In genomic region chr1:41355761-41356160, GRCh38 we compare ENCODE assay signal across 19 cellular contexts. TPM values are rescaled to one million over a fixed set of nuclear protein-coding genes. Genes with fewer than 3 reads are reported as not detected.
"Had no signal": no experiment of that assay in that cellular context is flagged by ENCODE, and none has a peak within 500 bp of the region (broad histone marks: within the 10 kb centered on the region; RNA-seq: fewer than 3 reads in every experiment).

No MANE protein-coding gene starts in this region.

- ATAC-seq: activated CD8-positive, alpha-beta T cell treated with anti-CD3 and anti-CD28 coated beads for 36 hours; activated naive CD8-positive, alpha-beta T cell treated with anti-CD3 and anti-CD28 coated beads, Interleukin-2, amount 50 U/mL, for 24 hours; stimulated activated naive CD8-positive, alpha-beta T cell treated with anti-CD3 and anti-CD28 coated beads, Interleukin-15, Interleukin-2, amounts not matched to agents 100 U/mL and 50 U/mL, for 24 hours; T-helper 17 cell had no signal

- H3K9me3 ChIP-seq: esophagus muscularis mucosa, thyroid gland had no signal

- H3K36me3 ChIP-seq: esophagus muscularis mucosa, thyroid gland had no signal

- DNase-seq: activated CD4-positive, alpha-beta T cell treated with anti-CD3 and anti-CD28 coated beads for 48 hours; activated CD4-positive, CD25-positive, alpha-beta regulatory T cell; activated CD8-positive, alpha-beta T cell treated with anti-CD3 and anti-CD28 coated beads for 36 hours; activated gamma-delta T cell; activated naive CD4-positive, alpha-beta T cell treated with anti-CD3 and anti-CD28 coated beads, Interleukin-2, amount 50 U/mL, for 16 hours; activated naive CD8-positive, alpha-beta T cell treated with anti-CD3 and anti-CD28 coated beads, Interleukin-2, amount 50 U/mL, for 24 hours; dermis blood vessel endothelial cell; effector CD8-positive, alpha-beta T cell; glutamatergic neuron; hypothalamus; retina; stimulated activated CD4-positive, alpha-beta T cell treated with anti-CD3 and anti-CD28 coated beads, Interleukin-4, amount 100 ng/mL, for 1 hour; stimulated activated naive CD8-positive, alpha-beta T cell treated with anti-CD3 and anti-CD28 coated beads, Interleukin-15, Interleukin-2, amounts not matched to agents 100 U/mL and 50 U/mL, for 24 hours; SW 1271; T-helper 17 cell; thyroid gland had no signal

- H3K4me3 ChIP-seq: esophagus muscularis mucosa, SK-N-MC, thyroid gland had no signal

- H3K27ac ChIP-seq: esophagus muscularis mucosa, SK-N-MC, thyroid gland had no signal

- H3K27me3 ChIP-seq: esophagus muscularis mucosa, thyroid gland had no signal

RNA-seq across cellular contexts. Expression of gene FOXO6, which starts 5.5 kb away (rescaled TPM):
- total RNA-seq: dermis blood vessel endothelial cell, subcutaneous adipose tissue had no signal
